1 cellular context compared by ENCODE assay signal in genomic region chr7:44755698-44756627, GRCh38.
TF ChIP-seq lines count a peak whose summit lies in the region.

No MANE protein-coding gene starts in this region.

TF ChIP-seq in IMR-90, 13 proteins besides CTCF, POLR2A, EP300 and RAD21:
- TF ChIP-seq MXI1 (IDR thresholded peaks at IDR 0.05; ENCODE audit: borderline replicate concordance, low read depth, low read length) (no peak), MAZ (IDR thresholded peaks at IDR 0.05; ENCODE audit: borderline replicate concordance, low read depth, low read length) (no peak), NFE2L2 (IDR thresholded peaks at IDR 0.05; ENCODE audit: low read depth, low read length) (no peak), CHD1 (IDR thresholded peaks at IDR 0.05; ENCODE audit: low read depth, low read length) (no peak), BHLHE40 (IDR thresholded peaks at IDR 0.05; ENCODE audit: low read depth, low read length) (no peak), RFX5 (IDR thresholded peaks at IDR 0.05; ENCODE audit: low read depth, low read length) (no peak), FOS (IDR thresholded peaks at IDR 0.05; ENCODE audit: low read depth, low read length) (no peak), USF2 (IDR thresholded peaks at IDR 0.05; ENCODE audit: low read depth, low read length) (no peak), SMC3 (IDR thresholded peaks at IDR 0.05; ENCODE audit: low read depth, low read length) (no peak)
